10 cellular contexts compared by ENCODE assay signal in the genomic region with DNA sequence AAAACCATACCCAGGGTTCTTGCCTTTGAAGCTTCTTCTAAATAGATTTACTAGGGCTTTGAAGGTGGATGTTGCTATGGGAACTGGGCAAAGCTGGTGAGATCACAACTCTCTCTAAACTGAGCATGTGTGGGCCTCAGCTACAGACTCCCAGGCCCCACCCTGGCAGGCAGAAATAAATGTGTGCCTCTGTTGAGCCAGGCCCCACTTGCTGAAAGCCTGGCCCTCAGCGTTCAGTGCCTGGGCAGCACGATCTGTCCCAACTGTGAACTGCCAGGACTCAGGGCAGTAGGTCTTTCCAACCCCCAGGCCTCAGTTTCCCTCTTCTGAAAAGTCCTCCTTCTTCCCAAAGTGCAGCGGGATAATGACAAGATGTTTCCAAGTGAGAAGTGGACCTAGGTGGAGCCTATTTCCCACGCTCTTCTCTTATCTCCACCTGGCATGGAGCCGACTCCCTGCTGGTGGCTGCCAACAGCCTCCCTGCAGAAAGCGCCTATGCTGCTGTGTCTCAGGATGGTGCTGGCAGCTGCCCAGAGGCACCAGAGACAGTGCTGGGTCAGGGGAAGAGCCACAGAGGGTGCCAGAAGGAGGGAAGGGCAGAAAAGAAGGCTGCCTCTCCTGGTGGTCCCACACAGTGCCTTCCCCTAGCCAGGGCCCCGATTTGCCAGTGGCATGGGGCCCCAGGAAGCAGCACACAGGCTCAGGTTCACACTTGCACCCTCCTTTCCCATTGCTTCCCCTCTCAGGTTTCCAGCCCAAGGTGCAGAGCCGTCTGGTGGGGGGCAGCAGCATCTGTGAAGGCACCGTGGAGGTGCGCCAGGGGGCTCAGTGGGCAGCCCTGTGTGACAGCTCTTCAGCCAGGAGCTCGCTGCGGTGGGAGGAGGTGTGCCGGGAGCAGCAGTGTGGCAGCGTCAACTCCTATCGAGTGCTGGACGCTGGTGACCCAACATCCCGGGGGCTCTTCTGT. TPM values are rescaled to one million over a fixed set of nuclear protein-coding genes. Genes with fewer than 3 reads are reported as not detected.
DNase-seq lines count a peak whose midpoint lies in the region; ATAC-seq, FAIRE-seq and TF ChIP-seq lines count a peak whose summit lies in the region.
"Had no signal": no experiment of that assay in that cellular context is flagged by ENCODE, and none has a peak within 500 bp of the region (broad histone marks: within the 10 kb centered on the region; RNA-seq: fewer than 3 reads in every experiment).

No MANE protein-coding gene starts in this region.

- H3K4me3 ChIP-seq in dorsolateral prefrontal cortex (peak overlapping the region in 2 of 59 donors; percentile 11 to 29), pancreas (no peak overlapping the region), lower lobe of right lung (no peak overlapping the region)

- no peak for FAIRE-seq in pancreas (lab: Jason Lieb, UNC)
- FAIRE-seq: TTC549 had no signal

- in situ Hi-C loops in G401 (cut with HindIII; ENCODE audit: low sequenced_read_pairs), result no loop called here

- TF ChIP-seq CTCF in dorsolateral prefrontal cortex (IDR thresholded peaks at IDR 0.05 in 54 of 56, conservative IDR thresholded peaks at IDR 0.05 in 2 of 56; ENCODE audit: low read depth in 1 of 56, partially characterized antibody in 56 of 56) (no peak), pancreas (IDR thresholded peaks at IDR 0.05) (no peak), lower lobe of right lung (IDR thresholded peaks at IDR 0.05) (no peak)

- H3K4me1 ChIP-seq in pancreas (peaks cover 0 to 8% (median 0%) of the 10 kb centered on the region in 3 donors), lower lobe of right lung (no peaks in the 10 kb centered on the region)

- H3K27me3 ChIP-seq in dorsolateral prefrontal cortex (no peaks in the 10 kb centered on the region), pancreas (no peaks in the 10 kb centered on the region), lower lobe of right lung (ENCODE audit: low read depth) (peaks cover 8% of the 10 kb centered on the region)

- H3K9me3 ChIP-seq in pancreas, result no peaks in the 10 kb centered on the region
- no peaks in the 10 kb centered on the region for H3K9me3 ChIP-seq in lower lobe of right lung

- H3K36me3 ChIP-seq in pancreas (no peaks in the 10 kb centered on the region), lower lobe of right lung (no peaks in the 10 kb centered on the region)

- WGBS in pancreas, 2 donors, result 48 to 49% methylated on average over 17 of the region's 17 CpGs

- H3K27ac ChIP-seq in dorsolateral prefrontal cortex (peak overlapping the region in 52 of 59 donors; percentile 10 to 87 (median 64)), pancreas (no peak overlapping the region), lower lobe of right lung (no peak overlapping the region)

- DNase-seq in G401 (ENCODE audit: low spot score) (peak; percentile 14), SW480 (ENCODE audit: low spot score) (peak; percentile 84), dorsolateral prefrontal cortex (peak in 7 of 10 donors; percentile 45 to 77 (median 66)), pancreas (peak in 5 of 6 donors; percentile 39 to 87 (median 75)), lower lobe of right lung (no peak), kidney glomerular epithelial cell (lab: John Stamatoyannopoulos, UW) (no peak), NCI-H1694 treated with DMSO at 0.1 percent for 48 hours (lab: John Stamatoyannopoulos, UW) (no peak), NCI-H1417 (lab: John Stamatoyannopoulos, UW) (no peak)
- DNase-seq: naive B cell had no signal

- ATAC-seq in pancreas, result peak; percentile 48 to 66 (median 62)
- ATAC-seq in lower lobe of right lung, result no peak

- intact Hi-C loops in dorsolateral prefrontal cortex (cut with DNase I), result loop anchor here in 1 of 2 donors (10.0 kb wide), 1 partner anchor 346 kb away; no protein-coding TSS in a partner anchor
- intact Hi-C loops in pancreas (cut with DNase I), result no loop called here
- intact Hi-C loops in lower lobe of right lung (cut with DNase I), result no loop called here

RNA-seq across cellular contexts. Expression of a gene that starts 18.9 kb away (rescaled TPM):
- 0.06 TPM in 1 of 2 replicates, not detected in the other for total RNA-seq in G401 (2014; rRNA removed; shearing (Covaris generic))
- total RNA-seq in dorsolateral prefrontal cortex (1 to 10 TPM in 2 of 120 experiments, under 1 TPM in 99, not detected in 19; 0.14 to 2.2 (median 0.30) TPM), pancreas (1 to 10 TPM in 1 of 6 donors, under 1 TPM in 5; 0.08 to 1.1 (median 0.30) TPM), lower lobe of right lung (3.5 TPM)
- under 1 TPM; 0.23 to 0.31 TPM for polyA plus RNA-seq in pancreas

RNA-seq across cellular contexts. Expression of a gene that starts 40.1 kb away (rescaled TPM):
- total RNA-seq in G401 (2014; rRNA removed; shearing (Covaris generic)), result 15.5 and 16.6 TPM in 2 replicates
- total RNA-seq in dorsolateral prefrontal cortex, result 10 to 100 TPM; 15.7 to 30.0 (median 20.6) TPM
- 10 to 100 TPM; 12.1 to 25.7 (median 17.5) TPM for total RNA-seq in pancreas
- polyA plus RNA-seq in pancreas, result 10 to 100 TPM; 15.0 to 16.3 TPM
- total RNA-seq in lower lobe of right lung, result 39.7 TPM

Comparison
In these comparisons a context has a peak if more than half of its experiments do, and no peak if none do; other contexts are left out.
1. DNase-seq: peak in G401 (single experiment), SW480 (single experiment), dorsolateral prefrontal cortex (7 of 10) and pancreas (5 of 6); none in lower lobe of right lung (single experiment), kidney glomerular epithelial cell (single experiment), NCI-H1694 treated with DMSO at 0.1 percent for 48 hours (single experiment) and NCI-H1417 (0 of 3).
2. H3K27ac ChIP-seq: peak in dorsolateral prefrontal cortex (52 of 59); none in pancreas (0 of 4) and lower lobe of right lung (single experiment).
3. ATAC-seq: peak in pancreas (4 of 4); none in lower lobe of right lung (0 of 2).